Comparison of ENCODE assay signal across 24 cellular contexts in genomic region chr5:96812851-96813250, GRCh38.
"Had no signal": no experiment of that assay in that cellular context is flagged by ENCODE, and none has a peak within 500 bp of the region (broad histone marks: within the 10 kb centered on the region; RNA-seq: fewer than 3 reads in every experiment).

No MANE protein-coding gene starts in this region.

- H3K4me3 Mint-ChIP-seq: activated CD8-positive, alpha-beta memory T cell treated with anti-CD3 and anti-CD28 coated beads, Interleukin-2, amount 10 ng/mL, durations not matched to agents 7 days and 5 days; activated CD8-positive, alpha-beta T cell treated with anti-CD3 and anti-CD28 coated beads, Interleukin-2, amount 10 ng/mL, durations not matched to agents 7 days and 5 days; central memory CD8-positive, alpha-beta T cell; dendritic cell treated with granulocyte-macrophage colony-stimulating factor and Interleukin-4, amounts not matched to agents 40 ng/mL and 50 ng/mL, for 4 days; endodermal cell; natural killer cell treated with Interleukin-12 subunit alpha and Interleukin-12 subunit beta and Interleukin-15 and Interleukin-18, amount 100 ng/mL, for 72 hours; WTC11 had no signal

- H3K36me3 ChIP-seq: gastrocnemius medialis, left lung, lower lobe of right lung, spleen, thoracic aorta had no signal

- H3K27me3 ChIP-seq: gastrocnemius medialis, left lung, spleen had no signal

- H3K36me3 Mint-ChIP-seq: activated CD8-positive, alpha-beta memory T cell treated with anti-CD3 and anti-CD28 coated beads, Interleukin-2, amount 10 ng/mL, durations not matched to agents 7 days and 5 days; natural killer cell treated with Interleukin-12 subunit alpha and Interleukin-12 subunit beta and Interleukin-15 and Interleukin-18, amount 100 ng/mL, for 72 hours; WTC11 had no signal

- ATAC-seq: activated CD8-positive, alpha-beta memory T cell treated with anti-CD3 and anti-CD28 coated beads, Interleukin-2, amount 10 ng/mL, durations not matched to agents 7 days and 5 days; activated CD8-positive, alpha-beta T cell treated with anti-CD3 and anti-CD28 coated beads, Interleukin-2, amount 10 ng/mL, durations not matched to agents 7 days and 5 days; activated naive CD4-positive, alpha-beta T cell treated with anti-CD3 and anti-CD28 coated beads, Interleukin-2, amount 50 U/mL, for 72 hours; esophagus mucosa; gastrocnemius medialis; left lung; lower lobe of right lung; natural killer cell treated with Interleukin-12 subunit alpha and Interleukin-12 subunit beta and Interleukin-15 and Interleukin-18, amount 100 ng/mL, for 72 hours; right cardiac atrium; stimulated activated naive CD8-positive, alpha-beta T cell treated with anti-CD3 and anti-CD28 coated beads, Interleukin-15, Interleukin-2, amounts not matched to agents 100 U/mL and 50 U/mL, for 24 hours; WTC11 had no signal

- H3K27ac Mint-ChIP-seq: activated CD8-positive, alpha-beta memory T cell treated with anti-CD3 and anti-CD28 coated beads, Interleukin-2, amount 10 ng/mL, durations not matched to agents 7 days and 5 days; activated CD8-positive, alpha-beta T cell treated with anti-CD3 and anti-CD28 coated beads, Interleukin-2, amount 10 ng/mL, durations not matched to agents 7 days and 5 days; activated naive CD4-positive, alpha-beta T cell treated with anti-CD3 and anti-CD28 coated beads, Interleukin-2, amount 50 U/mL, for 72 hours; dendritic cell treated with granulocyte-macrophage colony-stimulating factor and Interleukin-4, amounts not matched to agents 40 ng/mL and 50 ng/mL, for 4 days; endodermal cell; natural killer cell treated with Interleukin-12 subunit alpha and Interleukin-12 subunit beta and Interleukin-15 and Interleukin-18, amount 100 ng/mL, for 72 hours; WTC11 had no signal

- DNase-seq: activated CD4-positive, alpha-beta T cell treated with anti-CD3 and anti-CD28 coated beads for 1 hour; activated CD4-positive, alpha-beta T cell treated with anti-CD3 and anti-CD28 coated beads, Interleukin-2, amount 50 U/mL, for 1 hour; activated CD8-positive, alpha-beta memory T cell treated with anti-CD3 and anti-CD28 coated beads, Interleukin-2, amount 10 ng/mL, durations not matched to agents 7 days and 5 days; activated CD8-positive, alpha-beta T cell treated with anti-CD3 and anti-CD28 coated beads, Interleukin-2, amount 10 ng/mL, durations not matched to agents 7 days and 5 days; activated naive CD4-positive, alpha-beta T cell; activated T-cell treated with anti-CD3 and anti-CD28 coated beads, Interleukin-2, amount 50 U/mL, for 48 hours; anterior cingulate cortex; endodermal cell; gastrocnemius medialis; glutamatergic neuron; left lung; lower lobe of right lung; mesenchymal stem cell; posterior cingulate gyrus; right cardiac atrium; spleen; stimulated activated naive CD8-positive, alpha-beta T cell treated with anti-CD3 and anti-CD28 coated beads, Interleukin-15, Interleukin-2, amounts not matched to agents 100 U/mL and 50 U/mL, for 24 hours had no signal

- H3K4me3 ChIP-seq: gastrocnemius medialis, left lung, lower lobe of right lung, spleen, thoracic aorta had no signal

- H3K9me3 Mint-ChIP-seq: activated naive CD4-positive, alpha-beta T cell treated with anti-CD3 and anti-CD28 coated beads, Interleukin-2, amount 50 U/mL, for 72 hours; central memory CD8-positive, alpha-beta T cell; dendritic cell treated with granulocyte-macrophage colony-stimulating factor and Interleukin-4, amounts not matched to agents 40 ng/mL and 50 ng/mL, for 4 days; endodermal cell; natural killer cell treated with Interleukin-12 subunit alpha and Interleukin-12 subunit beta and Interleukin-15 and Interleukin-18, amount 100 ng/mL, for 72 hours; WTC11 had no signal

- H3K27me3 Mint-ChIP-seq: activated CD8-positive, alpha-beta memory T cell treated with anti-CD3 and anti-CD28 coated beads, Interleukin-2, amount 10 ng/mL, durations not matched to agents 7 days and 5 days; central memory CD8-positive, alpha-beta T cell; dendritic cell treated with granulocyte-macrophage colony-stimulating factor and Interleukin-4, amounts not matched to agents 40 ng/mL and 50 ng/mL, for 4 days; natural killer cell treated with Interleukin-12 subunit alpha and Interleukin-12 subunit beta and Interleukin-15 and Interleukin-18, amount 100 ng/mL, for 72 hours had no signal

- H3K27ac ChIP-seq: gastrocnemius medialis, left lung, lower lobe of right lung, spleen, thoracic aorta had no signal

- H3K9me3 ChIP-seq: gastrocnemius medialis, left lung, lower lobe of right lung, spleen, thoracic aorta had no signal
